ENCODE assay signal across 1 cellular context in the genomic region with DNA sequence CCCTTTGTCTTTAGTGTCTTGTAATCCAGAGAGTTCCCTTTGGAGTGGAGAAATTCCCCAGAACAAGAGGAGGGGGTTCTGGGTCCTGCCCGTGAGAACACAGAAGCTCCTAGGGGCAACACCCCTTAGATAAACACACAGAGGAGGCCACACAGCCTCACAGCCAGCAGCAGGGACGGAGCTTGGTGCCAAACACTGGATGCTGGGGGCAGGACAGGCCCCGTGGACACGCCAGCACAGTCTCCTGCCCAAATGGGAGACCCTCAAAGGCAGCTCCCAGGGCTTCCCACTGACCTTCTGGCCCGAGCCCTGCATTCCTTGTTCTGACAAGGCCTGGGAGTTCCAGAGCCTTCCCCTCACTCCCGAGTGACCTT.
TF ChIP-seq lines count a peak whose summit lies in the region.

No MANE protein-coding gene starts in this region.

TF ChIP-seq in GM23338, 12 proteins besides CTCF, POLR2A, EP300 and RAD21 (continued from another document):
- TF ChIP-seq, protein P1, sequence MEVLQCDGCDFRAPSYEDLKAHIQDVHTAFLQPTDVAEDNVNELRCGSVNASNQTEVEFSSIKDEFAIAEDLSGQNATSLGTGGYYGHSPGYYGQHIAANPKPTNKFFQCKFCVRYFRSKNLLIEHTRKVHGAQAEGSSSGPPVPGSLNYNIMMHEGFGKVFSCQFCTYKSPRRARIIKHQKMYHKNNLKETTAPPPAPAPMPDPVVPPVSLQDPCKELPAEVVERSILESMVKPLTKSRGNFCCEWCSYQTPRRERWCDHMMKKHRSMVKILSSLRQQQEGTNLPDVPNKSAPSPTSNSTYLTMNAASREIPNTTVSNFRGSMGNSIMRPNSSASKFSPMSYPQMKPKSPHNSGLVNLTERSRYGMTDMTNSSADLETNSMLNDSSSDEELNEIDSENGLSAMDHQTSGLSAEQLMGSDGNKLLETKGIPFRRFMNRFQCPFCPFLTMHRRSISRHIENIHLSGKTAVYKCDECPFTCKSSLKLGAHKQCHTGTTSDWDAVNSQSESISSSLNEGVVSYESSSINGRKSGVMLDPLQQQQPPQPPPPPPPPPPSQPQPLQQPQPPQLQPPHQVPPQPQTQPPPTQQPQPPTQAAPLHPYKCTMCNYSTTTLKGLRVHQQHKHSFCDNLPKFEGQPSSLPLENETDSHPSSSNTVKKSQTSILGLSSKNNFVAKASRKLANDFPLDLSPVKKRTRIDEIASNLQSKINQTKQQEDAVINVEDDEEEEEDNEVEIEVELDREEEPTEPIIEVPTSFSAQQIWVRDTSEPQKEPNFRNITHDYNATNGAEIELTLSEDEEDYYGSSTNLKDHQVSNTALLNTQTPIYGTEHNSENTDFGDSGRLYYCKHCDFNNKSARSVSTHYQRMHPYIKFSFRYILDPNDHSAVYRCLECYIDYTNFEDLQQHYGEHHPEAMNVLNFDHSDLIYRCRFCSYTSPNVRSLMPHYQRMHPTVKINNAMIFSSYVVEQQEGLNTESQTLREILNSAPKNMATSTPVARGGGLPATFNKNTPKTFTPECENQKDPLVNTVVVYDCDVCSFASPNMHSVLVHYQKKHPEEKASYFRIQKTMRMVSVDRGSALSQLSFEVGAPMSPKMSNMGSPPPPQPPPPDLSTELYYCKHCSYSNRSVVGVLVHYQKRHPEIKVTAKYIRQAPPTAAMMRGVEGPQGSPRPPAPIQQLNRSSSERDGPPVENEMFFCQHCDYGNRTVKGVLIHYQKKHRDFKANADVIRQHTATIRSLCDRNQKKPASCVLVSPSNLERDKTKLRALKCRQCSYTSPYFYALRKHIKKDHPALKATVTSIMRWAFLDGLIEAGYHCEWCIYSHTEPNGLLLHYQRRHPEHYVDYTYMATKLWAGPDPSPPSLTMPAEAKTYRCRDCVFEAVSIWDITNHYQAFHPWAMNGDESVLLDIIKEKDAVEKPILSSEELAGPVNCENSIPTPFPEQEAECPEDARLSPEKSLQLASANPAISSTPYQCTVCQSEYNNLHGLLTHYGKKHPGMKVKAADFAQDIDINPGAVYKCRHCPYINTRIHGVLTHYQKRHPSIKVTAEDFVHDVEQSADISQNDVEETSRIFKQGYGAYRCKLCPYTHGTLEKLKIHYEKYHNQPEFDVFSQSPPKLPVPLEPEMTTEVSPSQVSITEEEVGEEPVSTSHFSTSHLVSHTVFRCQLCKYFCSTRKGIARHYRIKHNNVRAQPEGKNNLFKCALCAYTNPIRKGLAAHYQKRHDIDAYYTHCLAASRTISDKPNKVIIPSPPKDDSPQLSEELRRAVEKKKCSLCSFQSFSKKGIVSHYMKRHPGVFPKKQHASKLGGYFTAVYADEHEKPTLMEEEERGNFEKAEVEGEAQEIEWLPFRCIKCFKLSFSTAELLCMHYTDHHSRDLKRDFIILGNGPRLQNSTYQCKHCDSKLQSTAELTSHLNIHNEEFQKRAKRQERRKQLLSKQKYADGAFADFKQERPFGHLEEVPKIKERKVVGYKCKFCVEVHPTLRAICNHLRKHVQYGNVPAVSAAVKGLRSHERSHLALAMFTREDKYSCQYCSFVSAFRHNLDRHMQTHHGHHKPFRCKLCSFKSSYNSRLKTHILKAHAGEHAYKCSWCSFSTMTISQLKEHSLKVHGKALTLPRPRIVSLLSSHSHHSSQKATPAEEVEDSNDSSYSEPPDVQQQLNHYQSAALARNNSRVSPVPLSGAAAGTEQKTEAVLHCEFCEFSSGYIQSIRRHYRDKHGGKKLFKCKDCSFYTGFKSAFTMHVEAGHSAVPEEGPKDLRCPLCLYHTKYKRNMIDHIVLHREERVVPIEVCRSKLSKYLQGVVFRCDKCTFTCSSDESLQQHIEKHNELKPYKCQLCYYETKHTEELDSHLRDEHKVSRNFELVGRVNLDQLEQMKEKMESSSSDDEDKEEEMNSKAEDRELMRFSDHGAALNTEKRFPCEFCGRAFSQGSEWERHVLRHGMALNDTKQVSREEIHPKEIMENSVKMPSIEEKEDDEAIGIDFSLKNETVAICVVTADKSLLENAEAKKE (CRISPR knock-in tag; IDR thresholded peaks at IDR 0.05) = no peak
- TF ChIP-seq NANOG (IDR thresholded peaks at IDR 0.05; ENCODE audit: borderline replicate concordance) (no peak), JUNB (IDR thresholded peaks at IDR 0.05; ENCODE audit: unreplicated experiment) (no peak), POLR2AphosphoS5 (IDR thresholded peaks at IDR 0.05; ENCODE audit: low read depth) (no peak), STAT1 (IDR thresholded peaks at IDR 0.05; ENCODE audit: unreplicated experiment) (no peak), CREB1 (CRISPR knock-in tag; IDR thresholded peaks at IDR 0.05; ENCODE audit: low read depth) (no peak), EZH2 (IDR thresholded peaks at IDR 0.05; ENCODE audit: low read depth, unreplicated experiment) (no peak), ZNF114 (CRISPR knock-in tag; IDR thresholded peaks at IDR 0.05) (no peak)
- TF ChIP-seq, protein P2, sequence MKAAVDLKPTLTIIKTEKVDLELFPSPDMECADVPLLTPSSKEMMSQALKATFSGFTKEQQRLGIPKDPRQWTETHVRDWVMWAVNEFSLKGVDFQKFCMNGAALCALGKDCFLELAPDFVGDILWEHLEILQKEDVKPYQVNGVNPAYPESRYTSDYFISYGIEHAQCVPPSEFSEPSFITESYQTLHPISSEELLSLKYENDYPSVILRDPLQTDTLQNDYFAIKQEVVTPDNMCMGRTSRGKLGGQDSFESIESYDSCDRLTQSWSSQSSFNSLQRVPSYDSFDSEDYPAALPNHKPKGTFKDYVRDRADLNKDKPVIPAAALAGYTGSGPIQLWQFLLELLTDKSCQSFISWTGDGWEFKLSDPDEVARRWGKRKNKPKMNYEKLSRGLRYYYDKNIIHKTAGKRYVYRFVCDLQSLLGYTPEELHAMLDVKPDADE (IDR thresholded peaks at IDR 0.05) = no peak
